Comparison of ENCODE assay signal across 9 cellular contexts in genomic region chr2:17518212-17519154, GRCh38. TPM values are rescaled to one million over a fixed set of nuclear protein-coding genes. Genes with fewer than 3 reads are reported as not detected.
DNase-seq lines count a peak whose midpoint lies in the region; ATAC-seq and TF ChIP-seq lines count a peak whose summit lies in the region.
"Had no signal": no experiment of that assay in that cellular context is flagged by ENCODE, and none has a peak within 500 bp of the region (broad histone marks: within the 10 kb centered on the region; RNA-seq: fewer than 3 reads in every experiment).

TSS of gene RAD51AP2 (minus strand) at chr2:17518440. CDS start at chr2:17518415, 25 bp downstream.

- intact Hi-C loops in Calu3 (cut with micrococcal nuclease; ENCODE audit: unreplicated experiment), result no loop called here

- peaks cover 12% of the 10 kb centered on the region for H3K36me3 Mint-ChIP-seq in Calu3 (ENCODE audit: insufficient read depth, unreplicated experiment)
- no peaks in the 10 kb centered on the region for H3K36me3 Mint-ChIP-seq in natural killer cell treated with Interleukin-12 subunit alpha and Interleukin-12 subunit beta and Interleukin-15 and Interleukin-18, amount 100 ng/mL, for 72 hours

- DNase-seq in Calu3 (peak; percentile 70), NCI-H774 (lab: John Stamatoyannopoulos, UW) (peak; percentile 42), cardiac fibroblast (ENCODE audit: low read depth in 2 of 2) (peak; percentile 74 to 85), kidney epithelial cell (ENCODE audit: low read depth) (peak; percentile 51)
- DNase-seq in stimulated activated CD4-positive, alpha-beta T cell treated with anti-CD3 and anti-CD28 coated beads, Interleukin-4, amount 100 ng/mL, for 1 hour, result peak; percentile 18
- DNase-seq in natural killer cell treated with Interleukin-12 subunit alpha and Interleukin-12 subunit beta and Interleukin-15 and Interleukin-18, amount 100 ng/mL, for 72 hours (ENCODE audit: low spot score), result no peak
- DNase-seq: activated T-cell treated with anti-CD3 and anti-CD28 coated beads, Interleukin-2, amount 50 U/mL, for 4 hours had no signal

- no peaks in the 10 kb centered on the region for H3K9me3 Mint-ChIP-seq in Calu3 (ENCODE audit: low read depth, unreplicated experiment)
- peaks cover 4% of the 10 kb centered on the region for H3K9me3 Mint-ChIP-seq in natural killer cell treated with Interleukin-12 subunit alpha and Interleukin-12 subunit beta and Interleukin-15 and Interleukin-18, amount 100 ng/mL, for 72 hours
- H3K9me3 Mint-ChIP-seq: activated T-cell treated with anti-CD3 and anti-CD28 coated beads, Interleukin-2, amount 50 U/mL, for 4 hours had no signal

- peak within 1 kb of the TSS; percentile 66 for H3K4me3 Mint-ChIP-seq in Calu3 (ENCODE audit: low read depth, unreplicated experiment)
- no peak within 1 kb of the TSS for H3K4me3 Mint-ChIP-seq in natural killer cell treated with Interleukin-12 subunit alpha and Interleukin-12 subunit beta and Interleukin-15 and Interleukin-18, amount 100 ng/mL, for 72 hours
- H3K4me3 Mint-ChIP-seq: activated T-cell treated with anti-CD3 and anti-CD28 coated beads, Interleukin-2, amount 50 U/mL, for 4 hours had no signal

- TF ChIP-seq CTCF in Calu3 (IDR thresholded peaks at IDR 0.05; ENCODE audit: unreplicated experiment) (no peak), cardiac fibroblast (IDR thresholded peaks at IDR 0.05; ENCODE audit: low read depth, low read length) (no peak), kidney epithelial cell (IDR thresholded peaks at IDR 0.05; ENCODE audit: insufficient read depth, low read length, poor library complexity, severe bottlenecking) (no peak)

- H3K4me1 Mint-ChIP-seq in Calu3 (ENCODE audit: low read depth, unreplicated experiment), result no peaks in the 10 kb centered on the region
- H3K4me1 Mint-ChIP-seq in natural killer cell treated with Interleukin-12 subunit alpha and Interleukin-12 subunit beta and Interleukin-15 and Interleukin-18, amount 100 ng/mL, for 72 hours (ENCODE audit: low read depth in 2 of 2), result no peaks in the 10 kb centered on the region

- no peaks in the 10 kb centered on the region for H3K36me3 ChIP-seq in kidney epithelial cell (ENCODE audit: control insufficient read depth, insufficient read depth, low read length)

- peak; percentile 49 for TF ChIP-seq POLR2A in GM19193 (IDR thresholded peaks at IDR 0.05; ENCODE audit: extremely low read depth, insufficient read depth, insufficient read length)

- no peaks in the 10 kb centered on the region for H3K27me3 Mint-ChIP-seq in Calu3 (ENCODE audit: unreplicated experiment)
- peaks cover 2 to 16% of the 10 kb centered on the region in 2 donors for H3K27me3 Mint-ChIP-seq in natural killer cell treated with Interleukin-12 subunit alpha and Interleukin-12 subunit beta and Interleukin-15 and Interleukin-18, amount 100 ng/mL, for 72 hours

- H3K27ac Mint-ChIP-seq in Calu3 (ENCODE audit: unreplicated experiment), result peak within 1 kb of the TSS; percentile 83
- no peak within 1 kb of the TSS for H3K27ac Mint-ChIP-seq in natural killer cell treated with Interleukin-12 subunit alpha and Interleukin-12 subunit beta and Interleukin-15 and Interleukin-18, amount 100 ng/mL, for 72 hours

- CTCF ChIA-PET in Calu3 (lab: Charles Lee), result no interaction called here

- H3K27me3 ChIP-seq in kidney epithelial cell (ENCODE audit: control insufficient read depth, insufficient read depth, low read length), result no peaks in the 10 kb centered on the region

- ATAC-seq in HG03103 (IDR thresholded peaks at IDR 0.05; ENCODE audit: low read depth, unreplicated experiment), result peak; percentile 69
- ATAC-seq in natural killer cell treated with Interleukin-12 subunit alpha and Interleukin-12 subunit beta and Interleukin-15 and Interleukin-18, amount 100 ng/mL, for 72 hours, result no peak

- BruUV-seq in Calu3 (replicated peaks; lab: Mats Ljungman, UMichigan), result no TSS peak

- H3K4me3 ChIP-seq in cardiac fibroblast (replicated peaks in 1 of 2; ENCODE audit: low read depth in 2 of 2, low read length in 2 of 2) (peak within 1 kb of the TSS; percentile 43 to 50), kidney epithelial cell (ENCODE audit: low read depth, low read length) (peak within 1 kb of the TSS; percentile 47)

RNA-seq across cellular contexts. Expression of gene RAD51AP2, which starts in this region (rescaled TPM):
- total RNA-seq in Calu3 (2022), result not detected in 2 replicates
- total RNA-seq in kidney epithelial cell, result 0.04 and 0.14 TPM in 2 replicates
- not detected for total RNA-seq in natural killer cell treated with Interleukin-12 subunit alpha and Interleukin-12 subunit beta and Interleukin-15 and Interleukin-18, amount 100 ng/mL, for 72 hours
- total RNA-seq: activated T-cell treated with anti-CD3 and anti-CD28 coated beads, Interleukin-2, amount 50 U/mL, for 4 hours had no signal

Comparison
In these comparisons a context has a peak if more than half of its experiments do, and no peak if none do; other contexts are left out.
1. Peak in DNase-seq in Calu3; RNA of the gene not detected or under 1 TPM.
2. Peak in DNase-seq and H3K4me3 ChIP-seq in kidney epithelial cell; RNA of the gene not detected or under 1 TPM.